Comparison of ENCODE assay signal across 20 cellular contexts in genomic region chr2:227488045-227488444, GRCh38. TPM values are rescaled to one million over a fixed set of nuclear protein-coding genes. Genes with fewer than 3 reads are reported as not detected.
A peak's percentile ranks its signal among the peaks of the same experiment; 100 is the strongest.
DNase-seq lines count a peak whose midpoint lies in the region; ATAC-seq, FAIRE-seq and TF ChIP-seq lines count a peak whose summit lies in the region.
"Had no signal": no experiment of that assay in that cellular context is flagged by ENCODE, and none has a peak within 500 bp of the region (broad histone marks: within the 10 kb centered on the region; RNA-seq: fewer than 3 reads in every experiment).

No MANE protein-coding gene starts in this region.

- TF ChIP-seq POLR2A in GM12892 (IDR thresholded peaks at IDR 0.05; ENCODE audit: low read depth, low read length): no peak

- peaks cover 31% of the 10 kb centered on the region for H3K36me3 Mint-ChIP-seq in activated naive CD4-positive, alpha-beta T cell treated with anti-CD3 and anti-CD28 coated beads for 36 hours (ENCODE audit: low read depth)
- H3K36me3 Mint-ChIP-seq in activated T-helper 17 cell treated with anti-CD3 and anti-CD28 coated beads, Interleukin-2, amount 50 U/mL, for 72 hours (ENCODE audit: low read depth): peaks cover 42% of the 10 kb centered on the region

- H3K4me1 Mint-ChIP-seq in activated naive CD4-positive, alpha-beta T cell treated with anti-CD3 and anti-CD28 coated beads for 36 hours (ENCODE audit: low read depth): peaks cover 71% of the 10 kb centered on the region
- peaks cover 30% of the 10 kb centered on the region for H3K4me1 Mint-ChIP-seq in activated T-helper 17 cell treated with anti-CD3 and anti-CD28 coated beads, Interleukin-2, amount 50 U/mL, for 72 hours

- peak; percentile 79 for FAIRE-seq in GM12892 (lab: Jason Lieb, UNC)
- FAIRE-seq: HTR-8/SVneo, RCC 7860 had no signal

- peak; percentile 56 for ATAC-seq in activated T-helper 17 cell treated with anti-CD3 and anti-CD28 coated beads, Interleukin-2, amount 50 U/mL, for 72 hours (replicated peaks)
- peak; percentile 32 for ATAC-seq in stimulated activated naive CD8-positive, alpha-beta T cell treated with anti-CD3 and anti-CD28 coated beads, Interleukin-15, Interleukin-2, amounts not matched to agents 100 U/mL and 50 U/mL, for 24 hours
- ATAC-seq in GM18858 (IDR thresholded peaks at IDR 0.05; ENCODE audit: unreplicated experiment): no peak
- no peak for ATAC-seq in HG02623 (IDR thresholded peaks at IDR 0.05; ENCODE audit: unreplicated experiment)
- ATAC-seq: HCT116 had no signal

- intact Hi-C loops in activated naive CD4-positive, alpha-beta T cell treated with anti-CD3 and anti-CD28 coated beads for 36 hours (cut with micrococcal nuclease): loop anchor here (1.0 to 2.0 kb wide), 2 partner anchors 33 to 77 kb away; no protein-coding TSS in a partner anchor

- H3K9me3 Mint-ChIP-seq in activated naive CD4-positive, alpha-beta T cell treated with anti-CD3 and anti-CD28 coated beads for 36 hours: peaks cover 7% of the 10 kb centered on the region
- H3K9me3 Mint-ChIP-seq in activated T-helper 17 cell treated with anti-CD3 and anti-CD28 coated beads, Interleukin-2, amount 50 U/mL, for 72 hours: no peaks in the 10 kb centered on the region

- no peak overlapping the region for H3K4me3 Mint-ChIP-seq in activated naive CD4-positive, alpha-beta T cell treated with anti-CD3 and anti-CD28 coated beads for 36 hours
- peak overlapping the region; percentile 40 for H3K4me3 Mint-ChIP-seq in activated T-helper 17 cell treated with anti-CD3 and anti-CD28 coated beads, Interleukin-2, amount 50 U/mL, for 72 hours

- peak overlapping the region; percentile 73 for H3K27ac Mint-ChIP-seq in activated naive CD4-positive, alpha-beta T cell treated with anti-CD3 and anti-CD28 coated beads for 36 hours
- peak overlapping the region; percentile 37 for H3K27ac Mint-ChIP-seq in activated T-helper 17 cell treated with anti-CD3 and anti-CD28 coated beads, Interleukin-2, amount 50 U/mL, for 72 hours
- H3K27ac Mint-ChIP-seq: IgD-negative memory B cell had no signal

- DNase-seq in activated naive CD4-positive, alpha-beta T cell treated with anti-CD3 and anti-CD28 coated beads for 36 hours: no peak
- DNase-seq in activated naive CD4-positive, alpha-beta T cell treated with anti-CD3 and anti-CD28 coated beads, Interleukin-2, amount 50 U/mL, for 16 hours: no peak
- no peak for DNase-seq in GM12892 (ENCODE audit: insufficient read length)
- DNase-seq in stimulated activated naive CD8-positive, alpha-beta T cell treated with anti-CD3 and anti-CD28 coated beads, Interleukin-15, Interleukin-2, amounts not matched to agents 100 U/mL and 50 U/mL, for 24 hours: no peak
- no peak for DNase-seq in NCI-H2196 treated with DMSO at 0.1 percent for 48 hours (lab: John Stamatoyannopoulos, UW; ENCODE audit: unreplicated experiment)
- DNase-seq: ACHN; AML-193; CD4-positive, alpha-beta memory T cell; DMS79; GM23248; NCI-H187; NCI-H69; Right ventricle myocardium superior had no signal

- H3K27me3 Mint-ChIP-seq in activated naive CD4-positive, alpha-beta T cell treated with anti-CD3 and anti-CD28 coated beads for 36 hours (ENCODE audit: low read depth): no peaks in the 10 kb centered on the region
- H3K27me3 Mint-ChIP-seq in activated T-helper 17 cell treated with anti-CD3 and anti-CD28 coated beads, Interleukin-2, amount 50 U/mL, for 72 hours: no peaks in the 10 kb centered on the region
- H3K27me3 Mint-ChIP-seq: CD4-positive, alpha-beta memory T cell; IgD-negative memory B cell had no signal

- CTCF ChIA-PET in activated naive CD4-positive, alpha-beta T cell treated with anti-CD3 and anti-CD28 coated beads for 36 hours (lab: Charles Lee): interaction anchor here (0.6 to 1.3 kb wide), 4 partner anchors 15 to 72 kb away, joined by 3 to 4 read pairs (median 4); no protein-coding TSS in a partner anchor

RNA-seq across cellular contexts. Expression of gene AGFG1, which starts 16.1 kb away (rescaled TPM):
- 100 to 1,000 TPM; 153 to 157 TPM for total RNA-seq in activated naive CD4-positive, alpha-beta T cell treated with anti-CD3 and anti-CD28 coated beads for 36 hours
- polyA plus RNA-seq in GM12892 (2012; ENCODE audit: missing spikeins): 68.9 TPM
- 10 to 100 TPM; 68.7 to 79.8 TPM for total RNA-seq in activated T-helper 17 cell treated with anti-CD3 and anti-CD28 coated beads, Interleukin-2, amount 50 U/mL, for 72 hours

Comparison
In these comparisons a context has a peak if more than half of its experiments do, and no peak if none do; other contexts are left out.
1. ATAC-seq: peak in activated T-helper 17 cell treated with anti-CD3 and anti-CD28 coated beads, Interleukin-2, amount 50 U/mL, for 72 hours (single experiment) and stimulated activated naive CD8-positive, alpha-beta T cell treated with anti-CD3 and anti-CD28 coated beads, Interleukin-15, Interleukin-2, amounts not matched to agents 100 U/mL and 50 U/mL, for 24 hours (single experiment); none in GM18858 (single experiment) and HG02623 (single experiment).